ENCODE assay signal across 8 cellular contexts in genomic region chr11:83192846-83193245, GRCh38. TPM values are rescaled to one million over a fixed set of nuclear protein-coding genes. Genes with fewer than 3 reads are reported as not detected.
DNase-seq lines count a peak whose midpoint lies in the region; TF ChIP-seq lines count a peak whose summit lies in the region.

No MANE protein-coding gene starts in this region.

- H3K36me3 ChIP-seq in DOHH2 (ENCODE audit: control insufficient read depth, low read length) (peaks cover 38% of the 10 kb centered on the region), SJSA1 (peaks cover 7% of the 10 kb centered on the region; the same call in 1 of the 2 replicates), prostate gland (peaks cover 0 to 6% of the 10 kb centered on the region in 2 donors)

- no peaks in the 10 kb centered on the region for H4K20me1 ChIP-seq in DOHH2 (ENCODE audit: control insufficient read depth, insufficient read depth, low read depth, low read length)

- H3F3A ChIP-seq in DOHH2 (ENCODE audit: control insufficient read depth, insufficient read depth), result peaks cover 19% of the 10 kb centered on the region

- peak overlapping the region; percentile 37 for H3K27ac ChIP-seq in DOHH2 (ENCODE audit: low read depth, low read length)
- H3K27ac ChIP-seq in SJSA1, result peak overlapping the region; percentile 82
- peak overlapping the region; percentile 80 to 85 for H3K27ac ChIP-seq in prostate gland

- peak overlapping the region; percentile 96 for H3K4me2 ChIP-seq in DOHH2 (ENCODE audit: low read length)

- TF ChIP-seq POLR2A in prostate gland (IDR thresholded peaks at IDR 0.05), result no peak

- H3K4me3 ChIP-seq in DOHH2 (ENCODE audit: low read length) (peak overlapping the region; percentile 100), SJSA1 (peak overlapping the region; percentile 59), prostate gland (peak overlapping the region; percentile 49 to 62)

- H3K9me2 ChIP-seq in DOHH2 (replicated peaks; ENCODE audit: control insufficient read depth, low read length), result no peaks in the 10 kb centered on the region

- H3K9me3 ChIP-seq in DOHH2 (ENCODE audit: control insufficient read depth, insufficient read depth, low read length) (no peaks in the 10 kb centered on the region), SJSA1 (replicated peaks) (no peaks in the 10 kb centered on the region), prostate gland (no peaks in the 10 kb centered on the region)

- intact Hi-C loops in prostate gland (cut with DNase I), result loop anchor here (2.0 to 10.0 kb wide), 4 partner anchors 36 to 291 kb away; partner anchors contain the start of genes CCDC90B, DDIAS, PCF11 and PRCP

- H3K79me2 ChIP-seq in DOHH2 (ENCODE audit: control insufficient read depth, low read length), result peaks cover 25% of the 10 kb centered on the region

- DNase-seq in SJSA1 (ENCODE audit: low read depth in 1 of 2, low spot score in 2 of 2) (no peak), fibroblast of gingiva (ENCODE audit: low read depth) (peak; percentile 58), prostate gland (ENCODE audit: low spot score) (no peak), NCI-H1092 (lab: John Stamatoyannopoulos, UW) (no peak), DMS 273 (lab: John Stamatoyannopoulos, UW; ENCODE audit: unreplicated experiment) (no peak), HPDE6-E6E7 (ENCODE audit: extremely low spot score) (no peak), RKO (ENCODE audit: low spot score) (no peak)

- 5% methylated on average over 6 of the region's 6 CpGs for WGBS in prostate gland

- TF ChIP-seq CTCF in DOHH2 (IDR thresholded peaks at IDR 0.05; ENCODE audit: low read depth, low read length, poor library complexity, severe bottlenecking) (no peak), prostate gland (IDR thresholded peaks at IDR 0.05) (no peak)

- H3K4me1 ChIP-seq in DOHH2 (ENCODE audit: control insufficient read depth, low read length) (peaks cover 22% of the 10 kb centered on the region), SJSA1 (replicated peaks) (0 out of 2 replicates have a peak, but pooled peaks cover 5% of the 10 kb centered on the region), prostate gland (replicated peaks) (peaks cover 10% of the 10 kb centered on the region)

- H3K27me3 ChIP-seq in DOHH2 (ENCODE audit: control insufficient read depth, low read length), result no peaks in the 10 kb centered on the region
- H3K27me3 ChIP-seq in SJSA1 (replicated peaks), result no peaks in the 10 kb centered on the region
- H3K27me3 ChIP-seq in prostate gland (replicated peaks; ENCODE audit: insufficient read depth), result no peaks in the 10 kb centered on the region

RNA-seq across cellular contexts. Expression of gene ANKRD42, which starts 0.7 kb away (rescaled TPM):
- 1.3 and 3.5 TPM in 2 replicates for total RNA-seq in SJSA1 (2014; rRNA removed; shearing (Covaris generic))
- 10 to 100 TPM; 11.6 to 24.5 TPM for total RNA-seq in prostate gland

RNA-seq across cellular contexts. Expression of gene PCF11, which starts 35.9 kb away (rescaled TPM):
- 25.2 and 32.2 TPM in 2 replicates for total RNA-seq in SJSA1 (2014; rRNA removed; shearing (Covaris generic))
- 10 to 100 TPM; 64.1 to 75.2 TPM for total RNA-seq in prostate gland
